ENCODE assay signal across 8 cellular contexts in genomic region chr18:23994361-23994902, GRCh38. TPM values are rescaled to one million over a fixed set of nuclear protein-coding genes. Genes with fewer than 3 reads are reported as not detected.
DNase-seq lines count a peak whose midpoint lies in the region; ATAC-seq, FAIRE-seq and TF ChIP-seq lines count a peak whose summit lies in the region.

No MANE protein-coding gene starts in this region.

- TF ChIP-seq CTCF in mesothelial cell of epicardium (IDR thresholded peaks at IDR 0.05; ENCODE audit: unreplicated experiment): no peak

- H3K27me3 Mint-ChIP-seq in mesothelial cell of epicardium (ENCODE audit: low read depth): peaks cover 8% of the 10 kb centered on the region

- FAIRE-seq in RCC 7860 (lab: Jason Lieb, UNC) (peak; percentile 83), endometrium (lab: Jason Lieb, UNC) (peak; percentile 80)

- DNase-seq in DMS53 treated with DMSO at 0.1 percent for 48 hours (lab: John Stamatoyannopoulos, UW; ENCODE audit: unreplicated experiment) (peak; percentile 82), HK-2 (ENCODE audit: unreplicated experiment) (peak; percentile 34), RCC 7860 (ENCODE audit: low spot score) (peak; percentile 39), posterior vena cava (ENCODE audit: low spot score) (peak; percentile 90), GDM1 (lab: John Stamatoyannopoulos, UW) (no peak), mesothelial cell of epicardium (ENCODE audit: low spot score in 2 of 2, unreplicated experiment in 2 of 2) (no peak)

- H3K4me1 Mint-ChIP-seq in mesothelial cell of epicardium: peaks cover 13% of the 10 kb centered on the region

- H3K36me3 Mint-ChIP-seq in mesothelial cell of epicardium: no peaks in the 10 kb centered on the region

- intact Hi-C loops in posterior vena cava (cut with DNase I): loop anchor here in 1 of 2 donors (10.0 kb wide), 1 partner anchor 50 kb away; no protein-coding TSS in a partner anchor

- no peak overlapping the region for H3K27ac Mint-ChIP-seq in mesothelial cell of epicardium

- peaks cover 4% of the 10 kb centered on the region for H3K9me3 Mint-ChIP-seq in mesothelial cell of epicardium

- no peak for ATAC-seq in HG02610 (IDR thresholded peaks at IDR 0.05; ENCODE audit: unreplicated experiment)

- H3K4me3 Mint-ChIP-seq in mesothelial cell of epicardium: no peak overlapping the region

RNA-seq across cellular contexts. Expression of gene TTC39C, which starts 20.1 kb away (rescaled TPM):
- total RNA-seq in posterior vena cava (10 to 100 TPM; 37.4 to 44.6 TPM), mesothelial cell of epicardium (22.9 to 26.6 TPM (median 24.7 TPM) in 3 replicates)

Comparison
In these comparisons a context has a peak if more than half of its experiments do, and no peak if none do; other contexts are left out.
1. DNase-seq: peak in DMS53 treated with DMSO at 0.1 percent for 48 hours (single experiment), HK-2 (single experiment), RCC 7860 (single experiment) and posterior vena cava (single experiment); none in GDM1 (single experiment) and mesothelial cell of epicardium (0 of 2).